ENCODE assay signal across 8 cellular contexts in genomic region chr5:32329395-32329834, GRCh38. TPM values are rescaled to one million over a fixed set of nuclear protein-coding genes. Genes with fewer than 3 reads are reported as not detected.
A peak's percentile ranks its signal among the peaks of the same experiment; 100 is the strongest.
DNase-seq lines count a peak whose midpoint lies in the region; ATAC-seq, FAIRE-seq and TF ChIP-seq lines count a peak whose summit lies in the region.

No MANE protein-coding gene starts in this region.

- in situ Hi-C loops in GM12878 (cut with MboI): loop anchor here (5.0 kb wide), 1 partner anchor 102 kb away; no protein-coding TSS in a partner anchor

- H3K9me3 Mint-ChIP-seq in T-helper 2 cell treated with Interferon-gamma antibody and Interleukin-4, amounts not matched to agents 5 μg/mL and 100 μg/mL, for 36 hours: no peaks in the 10 kb centered on the region

- no TSS peak for BruUV-seq in GM12878 (replicated peaks; lab: Mats Ljungman, UMichigan)

- H3K4me1 Mint-ChIP-seq in T-helper 2 cell treated with Interferon-gamma antibody and Interleukin-4, amounts not matched to agents 5 μg/mL and 100 μg/mL, for 36 hours (ENCODE audit: low read depth): peaks cover 5% of the 10 kb centered on the region

- CTCF ChIA-PET in GM12878 (lab: Yijun Ruan, JAX): interaction anchor here (0.6 to 10.9 kb wide), 43 partner anchors 8 to 747 kb away, joined by 3 to 339 read pairs (median 5); no protein-coding TSS in a partner anchor

- H3K27me3 ChIP-seq in GM06990 (replicated peaks; ENCODE audit: control insufficient read depth, insufficient read depth, low read length) (no peaks in the 10 kb centered on the region; the same call in 1 of the 2 replicates), GM12878 (replicated peaks in 1 of 2; ENCODE audit: control insufficient read depth in 2 of 2, insufficient read depth in 2 of 2, low read length in 1 of 2) (no peaks in the 10 kb centered on the region), iPS DF 6.9 (ENCODE audit: control insufficient read depth, insufficient read depth, low read length) (no peaks in the 10 kb centered on the region)

- TF ChIP-seq CTCF in GM06990 (IDR thresholded peaks at IDR 0.05; ENCODE audit: insufficient read depth, low read length, poor library complexity, severe bottlenecking) (peak; percentile 81), GM12878 (IDR thresholded peaks at IDR 0.05 in 2 of 3, conservative IDR thresholded peaks at IDR 0.05 in 1 of 3; ENCODE audit: control insufficient read depth in 2 of 3, extremely low read depth in 1 of 3, insufficient read depth in 1 of 3, low read depth in 3 of 3, low read length in 3 of 3) (peak; percentile 79 to 89 (median 85))

- H3K27ac Mint-ChIP-seq in T-helper 2 cell treated with Interferon-gamma antibody and Interleukin-4, amounts not matched to agents 5 μg/mL and 100 μg/mL, for 36 hours: no peak overlapping the region

- ATAC-seq in GM21825 (IDR thresholded peaks at IDR 0.05; ENCODE audit: unreplicated experiment) (peak; percentile 90), GM12878 (peak; percentile 96)

- TF ChIP-seq POLR2A in GM12878 (IDR thresholded peaks at IDR 0.05; ENCODE audit: low read depth, low read length): no peak

- peak; percentile 94 for TF ChIP-seq RAD21 in GM12878 (IDR thresholded peaks at IDR 0.05; ENCODE audit: insufficient read depth, low read depth, low read length)

- H3K27me3 Mint-ChIP-seq in T-helper 2 cell treated with Interferon-gamma antibody and Interleukin-4, amounts not matched to agents 5 μg/mL and 100 μg/mL, for 36 hours (ENCODE audit: low read depth): peaks cover 2% of the 10 kb centered on the region

- H3K27ac ChIP-seq in GM12878 (ENCODE audit: control insufficient read depth, insufficient read depth): no peak overlapping the region
- no peak overlapping the region for H3K27ac ChIP-seq in iPS DF 6.9 (ENCODE audit: low read length)

- H3K4me3 Mint-ChIP-seq in T-helper 2 cell treated with Interferon-gamma antibody and Interleukin-4, amounts not matched to agents 5 μg/mL and 100 μg/mL, for 36 hours: no peak overlapping the region

- intact Hi-C loops in GM12878 (cut with micrococcal nuclease; ENCODE audit: unreplicated experiment): loop anchor here (1.0 to 5.0 kb wide), 5 partner anchors 47 to 502 kb away; partner anchors contain the start of gene GOLPH3

- no peaks in the 10 kb centered on the region for H4K20me1 ChIP-seq in GM12878 (ENCODE audit: control insufficient read depth, insufficient read depth)

- H3K79me2 ChIP-seq in GM12878 (ENCODE audit: control insufficient read depth, insufficient read depth, low read length): no peaks in the 10 kb centered on the region

- DNase-seq in GM06990 (ENCODE audit: extremely low read depth, insufficient read length) (peak; percentile 53), LoVo (ENCODE audit: low spot score) (peak; percentile 67), GM12878 (ENCODE audit: low read depth, low spot score) (no peak), iPS DF 6.9 (ENCODE audit: low read depth, low spot score) (peak; percentile 58), cortex of kidney (lab: John Stamatoyannopoulos, UW) (no peak)
- DNase-seq in T-helper 2 cell treated with Interferon-gamma antibody and Interleukin-4, amounts not matched to agents 5 μg/mL and 100 μg/mL, for 36 hours (ENCODE audit: low spot score): peak; percentile 42
- DNase-seq in stimulated activated CD4-positive, alpha-beta T cell treated with anti-CD3 and anti-CD28 coated beads, Interleukin-15, amount 100 ng/mL, for 48 hours (ENCODE audit: low read depth in 2 of 2): peak; percentile 33 to 45

- peak overlapping the region; percentile 66 for H2AFZ ChIP-seq in GM12878 (ENCODE audit: control insufficient read depth, low read depth, low read length)

- peak; percentile 91 for FAIRE-seq in GM12878 (lab: Jason Lieb, UNC)

- POLR2A ChIA-PET in GM12878 (lab: Charles Lee): interaction anchor here (1.1 to 2.5 kb wide), 5 partner anchors 11 to 99 kb away, joined by 3 to 7 read pairs (median 4); no protein-coding TSS in a partner anchor

- H3K4me2 ChIP-seq in GM12878 (ENCODE audit: control insufficient read depth, insufficient read depth): no peak overlapping the region

- no peak overlapping the region for H3K4me3 ChIP-seq in GM06990 (replicated peaks; ENCODE audit: low read depth, low read length)
- H3K4me3 ChIP-seq in GM12878: no peak overlapping the region
- H3K4me3 ChIP-seq in iPS DF 6.9 (ENCODE audit: low read length): no peak overlapping the region

- SMC1A ChIA-PET in GM12878 (lab: Charles Lee; ENCODE audit: uncharacterized antibody, unreplicated experiment): interaction anchor here (0.6 to 5.6 kb wide), 25 partner anchors 9 to 283 kb away, joined by 3 to 153 read pairs (median 4); no protein-coding TSS in a partner anchor

- RAD21 ChIA-PET in GM12878 (lab: Charles Lee; ENCODE audit: unreplicated experiment): interaction anchor here (0.6 to 6.2 kb wide), 15 partner anchors 10 to 283 kb away, joined by 3 to 172 read pairs (median 4); no protein-coding TSS in a partner anchor

- H3K36me3 ChIP-seq in GM06990 (ENCODE audit: control insufficient read depth, insufficient read depth, low read length) (no peaks in the 10 kb centered on the region), GM12878 (ENCODE audit: control insufficient read depth in 2 of 2, insufficient read depth in 2 of 2, low read length in 1 of 2) (no peaks in the 10 kb centered on the region), iPS DF 6.9 (ENCODE audit: control insufficient read depth, insufficient read depth, low read length) (no peaks in the 10 kb centered on the region)

- H3K9ac ChIP-seq in GM12878 (ENCODE audit: control insufficient read depth, insufficient read depth, low read length): no peak overlapping the region

- H3K36me3 Mint-ChIP-seq in T-helper 2 cell treated with Interferon-gamma antibody and Interleukin-4, amounts not matched to agents 5 μg/mL and 100 μg/mL, for 36 hours (ENCODE audit: low read depth): no peaks in the 10 kb centered on the region

- H3K4me1 ChIP-seq in GM12878 (ENCODE audit: control insufficient read depth, insufficient read depth, low read length) (peaks cover 7% of the 10 kb centered on the region; the same call in 1 of the 2 replicates), iPS DF 6.9 (ENCODE audit: control insufficient read depth, insufficient read depth, low read length) (no peaks in the 10 kb centered on the region)

- 15% methylated on average over 10 of the region's 10 CpGs for whole genome bisulfite sequencing in GM12878 (ENCODE audit: insufficient coverage, insufficient replicate concordance, low lambda C conversion rate, missing lambda C conversion rate)
- WGBS in iPS DF 6.9 (ENCODE audit: insufficient coverage, insufficient read length): no CpG with 5 or more reads among the region's 10 CpGs

- no peaks in the 10 kb centered on the region for H3K9me3 ChIP-seq in GM12878 (replicated peaks; ENCODE audit: control insufficient read depth, insufficient read depth, low read length)
- no peaks in the 10 kb centered on the region for H3K9me3 ChIP-seq in iPS DF 6.9 (ENCODE audit: control insufficient read depth, insufficient read depth, low read length)

- no peak for TF ChIP-seq EP300 in GM12878 (IDR thresholded peaks at IDR 0.05; ENCODE audit: borderline replicate concordance in 1 of 2, control insufficient read depth in 1 of 2, low read depth in 2 of 2, low read length in 2 of 2)

TF ChIP-seq in GM12878, 131 proteins besides CTCF, POLR2A, EP300 and RAD21 (continues in another document):
- TF ChIP-seq ZNF687 (IDR thresholded peaks at IDR 0.05) (no peak), MYB (IDR thresholded peaks at IDR 0.05; ENCODE audit: borderline replicate concordance, low read depth, low read length) (no peak), SRF (IDR thresholded peaks at IDR 0.05; ENCODE audit: low read depth in 2 of 2, low read length in 2 of 2) (no peak), SMARCA5 (IDR thresholded peaks at IDR 0.05) (peak; percentile 95)

RNA-seq across cellular contexts. Expression of gene MTMR12, which starts 16.7 kb away (rescaled TPM):
- total RNA-seq in GM12878 (2013; cell fraction: nucleolus; rRNA removed): 50.7 and 65.2 TPM in 2 replicates
- total RNA-seq in GM12878 (2014; rRNA removed) (17.1 and 19.3 TPM in 2 replicates), GM12878 (2014; rRNA removed; fragmentation: Illumina TruSeq; extraction: Trizol) (15.4 and 16.2 TPM in 2 replicates), GM12878 (2021) (21.7 and 25.7 TPM in 2 replicates)
- 6.2 TPM for polyA plus RNA-seq in GM12878 (2011; ENCODE audit: low read depth)
- polyA plus RNA-seq in GM12878 (2011; rRNA removed) (22.9 and 24.7 TPM in 2 replicates), GM12878 (2014; fragmentation: Illumina TruSeq; extraction: Trizol) (22.4 and 22.6 TPM in 2 replicates), GM12878 (2014; fragmentation: Nextera tagmentation; extraction: Ambion mirVana) (1 to 10 TPM; 5.0 to 8.1 TPM), GM12878 (2014; rRNA removed) (16.0 and 16.5 TPM in 2 replicates), GM12878 (2016; fragmentation: Nextera tagmentation; extraction: Ambion mirVana) (10 to 100 TPM; 10.8 to 12.7 TPM)
- 13.3 and 15.2 TPM in 2 replicates for polyA plus RNA-seq in GM12878 (2011; cell fraction: cytosol; rRNA removed)
- polyA plus RNA-seq in GM12878 (2011; cell fraction: nucleus; rRNA removed): 9.5 and 11.1 TPM in 2 replicates
- 8.7 TPM in 2 replicates for polyA plus RNA-seq in GM12878 (2012)
- 19.7 and 33.3 TPM in 2 replicates for polyA minus RNA-seq in GM12878 (2011; rRNA and poly(A)+ RNA removed)
- 9.6 and 12.2 TPM in 2 replicates for polyA minus RNA-seq in GM12878 (2011; cell fraction: cytosol; rRNA and poly(A)+ RNA removed)
- 13.5 and 23.0 TPM in 2 replicates for polyA minus RNA-seq in GM12878 (2011; cell fraction: nucleus; rRNA and poly(A)+ RNA removed)

Comparison
In these comparisons a context has a peak if more than half of its experiments do, and no peak if none do; other contexts are left out.
1. DNase-seq: peak in GM06990 (single experiment), LoVo (single experiment), T-helper 2 cell treated with Interferon-gamma antibody and Interleukin-4, amounts not matched to agents 5 μg/mL and 100 μg/mL, for 36 hours (single experiment), iPS DF 6.9 (single experiment) and stimulated activated CD4-positive, alpha-beta T cell treated with anti-CD3 and anti-CD28 coated beads, Interleukin-15, amount 100 ng/mL, for 48 hours (2 of 2); none in GM12878 (single experiment) and cortex of kidney (single experiment).